ENCODE assay signal across 8 cellular contexts in genomic region chr7:4683884-4684565, GRCh38. TPM values are rescaled to one million over a fixed set of nuclear protein-coding genes. Genes with fewer than 3 reads are reported as not detected.
A peak's percentile ranks its signal among the peaks of the same experiment; 100 is the strongest.
DNase-seq lines count a peak whose midpoint lies in the region; ATAC-seq and TF ChIP-seq lines count a peak whose summit lies in the region.

No MANE protein-coding gene starts in this region.

- intact Hi-C loops in HCT116 (cut with micrococcal nuclease) (loop anchor here (2.0 kb wide), 1 partner anchor 61 kb away; no protein-coding TSS in a partner anchor), ascending aorta (cut with DNase I) (loop anchor here (2.0 to 10.0 kb wide), 3 partner anchors 55 to 201 kb away; partner anchors contain the start of gene RADIL), right cardiac atrium (cut with DNase I) (loop anchor here (5.0 to 10.0 kb wide), 5 partner anchors 42 to 71 kb away; no protein-coding TSS in a partner anchor), gastrocnemius medialis (cut with DNase I; ENCODE audit: low total_unique reads) (loop anchor here (2.0 to 5.0 kb wide), 3 partner anchors 61 to 93 kb away; partner anchors contain the start of gene AP5Z1)

- H3K4me2 ChIP-seq in DOHH2 (ENCODE audit: low read length), result peak overlapping the region; percentile 91
- peak overlapping the region; percentile 99 for H3K4me2 ChIP-seq in HCT116 (ENCODE audit: low read length)

- TSS peak; percentile 54 for BruUV-seq in HCT116 (replicated peaks; lab: Mats Ljungman, UMichigan)

- H2AFZ ChIP-seq in HCT116 (ENCODE audit: low read depth, low read length, poor library complexity, severe bottlenecking), result no peak overlapping the region

- CTCF ChIA-PET in HCT116 (lab: Charles Lee), result no interaction called here

- H3F3A ChIP-seq in DOHH2 (ENCODE audit: control insufficient read depth, insufficient read depth), result peaks cover 5% of the 10 kb centered on the region; the same call in 1 of the 2 replicates

- peaks cover 25% of the 10 kb centered on the region for H3K36me3 ChIP-seq in DOHH2 (ENCODE audit: control insufficient read depth, low read length)
- H3K36me3 ChIP-seq in HCT116 (ENCODE audit: control insufficient read depth in 1 of 2, insufficient read depth in 2 of 2, low read length in 2 of 2), result peaks cover 0 to 13% of the 10 kb centered on the region in 2 experiments; a peak in 1 of 4 replicates
- H3K36me3 ChIP-seq in SJSA1, result peaks cover 16% of the 10 kb centered on the region
- no peaks in the 10 kb centered on the region for H3K36me3 ChIP-seq in ascending aorta
- H3K36me3 ChIP-seq in gastrocnemius medialis, result no peaks in the 10 kb centered on the region

- TF ChIP-seq RAD21 in HCT116 (IDR thresholded peaks at IDR 0.05; ENCODE audit: low read depth), result no peak

- H3K27me3 ChIP-seq in DOHH2 (ENCODE audit: control insufficient read depth, low read length), result no peaks in the 10 kb centered on the region
- H3K27me3 ChIP-seq in HCT116 (ENCODE audit: insufficient read depth, low read length), result no peaks in the 10 kb centered on the region
- H3K27me3 ChIP-seq in SJSA1 (replicated peaks), result no peaks in the 10 kb centered on the region
- no peaks in the 10 kb centered on the region for H3K27me3 ChIP-seq in ascending aorta
- H3K27me3 ChIP-seq in right cardiac atrium (ENCODE audit: control insufficient read depth, insufficient read depth), result no peaks in the 10 kb centered on the region
- H3K27me3 ChIP-seq in gastrocnemius medialis, result no peaks in the 10 kb centered on the region

- H3K79me2 ChIP-seq in DOHH2 (ENCODE audit: control insufficient read depth, low read length), result peaks cover 67% of the 10 kb centered on the region
- peaks cover 66% of the 10 kb centered on the region for H3K79me2 ChIP-seq in HCT116 (ENCODE audit: insufficient read depth, low read length)

- no peak for TF ChIP-seq POLR2A in HCT116 (IDR thresholded peaks at IDR 0.05; ENCODE audit: borderline replicate concordance, extremely low read depth, insufficient read depth, insufficient read length)
- peak; percentile 21 to 24 for TF ChIP-seq POLR2A in gastrocnemius medialis (IDR thresholded peaks at IDR 0.05)

- ATAC-seq in HCT116, result peak; percentile 52
- peak; percentile 68 to 83 for ATAC-seq in right cardiac atrium
- peak; percentile 51 to 57 for ATAC-seq in gastrocnemius medialis
- ATAC-seq in HG03135 (IDR thresholded peaks at IDR 0.05; ENCODE audit: unreplicated experiment), result no peak

- H3K9me2 ChIP-seq in DOHH2 (replicated peaks; ENCODE audit: control insufficient read depth, low read length) (no peaks in the 10 kb centered on the region), HCT116 (ENCODE audit: insufficient read depth) (no peaks in the 10 kb centered on the region)

- WGBS in right cardiac atrium, result 4% methylated on average over 16 of the region's 16 CpGs

- DNase-seq in HCT116 (ENCODE audit: low read depth, low spot score) (no peak), SJSA1 (ENCODE audit: low read depth in 1 of 2, low spot score in 2 of 2) (peak; percentile 86 to 87), ascending aorta (ENCODE audit: low spot score in 2 of 2) (peak in 1 of 2 donors; percentile 75), right cardiac atrium (peak; percentile 67 to 84 (median 82)), gastrocnemius medialis (peak; percentile 55 to 61), NCI-H524 (lab: John Stamatoyannopoulos, UW) (no peak)

- peak overlapping the region; percentile 96 for H3K4me3 ChIP-seq in DOHH2 (ENCODE audit: low read length)
- H3K4me3 ChIP-seq in HCT116 (replicated peaks in 1 of 2; ENCODE audit: low read depth in 1 of 2, low read length in 2 of 2), result peak overlapping the region; percentile 91 to 94
- H3K4me3 ChIP-seq in SJSA1, result peak overlapping the region; percentile 97
- H3K4me3 ChIP-seq in ascending aorta, result peak overlapping the region; percentile 92 to 97
- H3K4me3 ChIP-seq in right cardiac atrium (ENCODE audit: low read length), result peak overlapping the region; percentile 97
- peak overlapping the region; percentile 76 to 82 (median 80) for H3K4me3 ChIP-seq in gastrocnemius medialis

- peaks cover 5% of the 10 kb centered on the region; the same call in 1 of the 2 replicates for H3K9me3 ChIP-seq in DOHH2 (ENCODE audit: control insufficient read depth, insufficient read depth, low read length)
- no peaks in the 10 kb centered on the region for H3K9me3 ChIP-seq in HCT116 (ENCODE audit: control insufficient read depth in 1 of 2, insufficient read depth in 1 of 2, low read depth in 1 of 2, low read length in 2 of 2)
- 0 out of 2 replicates have a peak, but pooled peaks cover 2% of the 10 kb centered on the region for H3K9me3 ChIP-seq in SJSA1 (replicated peaks)
- H3K9me3 ChIP-seq in ascending aorta, result no peaks in the 10 kb centered on the region
- H3K9me3 ChIP-seq in right cardiac atrium (ENCODE audit: control insufficient read depth, low read length), result no peaks in the 10 kb centered on the region
- H3K9me3 ChIP-seq in gastrocnemius medialis, result no peaks in the 10 kb centered on the region

- H4K20me1 ChIP-seq in DOHH2 (ENCODE audit: control insufficient read depth, insufficient read depth, low read depth, low read length) (peaks cover 24% of the 10 kb centered on the region), HCT116 (ENCODE audit: insufficient read depth) (peaks cover 9% of the 10 kb centered on the region; the same call in 1 of the 2 replicates)

- in situ Hi-C loops in gastrocnemius medialis (cut with MboI; ENCODE audit: low sequenced_read_pairs in 4 of 4), result loop anchor here in 3 of 4 donors (5.0 to 10.0 kb wide), 3 partner anchors 52 to 68 kb away; no protein-coding TSS in a partner anchor

- RAD21 ChIA-PET in HCT116 (lab: Charles Lee; ENCODE audit: low non-redundant PET in 1 of 2, low total read pairs in 2 of 2, uncharacterized antibody in 2 of 2, unreplicated experiment in 2 of 2), result no interaction called here

- TF ChIP-seq CTCF in DOHH2 (IDR thresholded peaks at IDR 0.05; ENCODE audit: low read depth, low read length, poor library complexity, severe bottlenecking) (peak; percentile 61), HCT116 (IDR thresholded peaks at IDR 0.05 in 2 of 3, conservative IDR thresholded peaks at IDR 0.05 in 1 of 3; ENCODE audit: borderline replicate concordance in 1 of 3, insufficient read depth in 1 of 3, low read depth in 2 of 3, low read length in 2 of 3) (peak in 1 of 3 experiments; percentile 37; a peak in 1 of 6 replicates), ascending aorta (IDR thresholded peaks at IDR 0.05) (peak in 1 of 3 experiments; percentile 16), gastrocnemius medialis (IDR thresholded peaks at IDR 0.05 in 4 of 5, conservative IDR thresholded peaks at IDR 0.05 in 1 of 5) (peak in 2 of 5 experiments; percentile 9 to 30)

- peak overlapping the region; percentile 47 for H3K27ac ChIP-seq in DOHH2 (ENCODE audit: low read depth, low read length)
- peak overlapping the region; percentile 91 for H3K27ac ChIP-seq in HCT116 (ENCODE audit: low read depth, low read length)
- peak overlapping the region; percentile 65 for H3K27ac ChIP-seq in SJSA1
- H3K27ac ChIP-seq in ascending aorta, result peak overlapping the region; percentile 85 to 94
- H3K27ac ChIP-seq in right cardiac atrium (ENCODE audit: low read length), result peak overlapping the region; percentile 87
- H3K27ac ChIP-seq in gastrocnemius medialis, result peak overlapping the region; percentile 92 to 97 (median 95)

- POLR2A ChIA-PET in HCT116 (lab: Charles Lee), result interaction anchor here (2.4 kb wide), 1 partner anchor 42 kb away, joined by 9 read pairs; no protein-coding TSS in a partner anchor

- H3K9ac ChIP-seq in HCT116 (ENCODE audit: low read length), result peak overlapping the region; percentile 88

- H3K4me1 ChIP-seq in DOHH2 (ENCODE audit: control insufficient read depth, low read length) (peaks cover 29% of the 10 kb centered on the region), HCT116 (ENCODE audit: control insufficient read depth in 1 of 2, insufficient read depth in 2 of 2, low read length in 2 of 2) (peaks cover 10 to 30% of the 10 kb centered on the region in 2 experiments), SJSA1 (replicated peaks) (peaks cover 24% of the 10 kb centered on the region), ascending aorta (peaks cover 0 to 11% of the 10 kb centered on the region in 2 donors), right cardiac atrium (ENCODE audit: control insufficient read depth, insufficient read depth, low read length) (peaks cover 3% of the 10 kb centered on the region), gastrocnemius medialis (peaks cover 22 to 42% of the 10 kb centered on the region in 2 donors)

TF ChIP-seq in HCT116, 20 proteins besides CTCF, POLR2A, EP300 and RAD21 (continues in another document):
- TF ChIP-seq JUND (IDR thresholded peaks at IDR 0.05) (peak; percentile 42), TCF7L2 (IDR thresholded peaks at IDR 0.05; ENCODE audit: borderline replicate concordance, extremely low read depth, insufficient read depth, insufficient read length) (peak; percentile 71), SRF (IDR thresholded peaks at IDR 0.05; ENCODE audit: low read depth) (no peak), POLR2AphosphoS5 (IDR thresholded peaks at IDR 0.05; ENCODE audit: low read depth, low read length) (peak; percentile 45; the same call in 1 of the 2 replicates), SP1 (IDR thresholded peaks at IDR 0.05; ENCODE audit: low read depth) (peak; percentile 62), CEBPB (IDR thresholded peaks at IDR 0.05; ENCODE audit: low read depth) (no peak), ZNF274 (IDR thresholded peaks at IDR 0.05; ENCODE audit: low read depth, low read length) (no peak), FOSL1 (IDR thresholded peaks at IDR 0.05; ENCODE audit: low read depth) (peak; percentile 50)
- TF ChIP-seq, protein P1, sequence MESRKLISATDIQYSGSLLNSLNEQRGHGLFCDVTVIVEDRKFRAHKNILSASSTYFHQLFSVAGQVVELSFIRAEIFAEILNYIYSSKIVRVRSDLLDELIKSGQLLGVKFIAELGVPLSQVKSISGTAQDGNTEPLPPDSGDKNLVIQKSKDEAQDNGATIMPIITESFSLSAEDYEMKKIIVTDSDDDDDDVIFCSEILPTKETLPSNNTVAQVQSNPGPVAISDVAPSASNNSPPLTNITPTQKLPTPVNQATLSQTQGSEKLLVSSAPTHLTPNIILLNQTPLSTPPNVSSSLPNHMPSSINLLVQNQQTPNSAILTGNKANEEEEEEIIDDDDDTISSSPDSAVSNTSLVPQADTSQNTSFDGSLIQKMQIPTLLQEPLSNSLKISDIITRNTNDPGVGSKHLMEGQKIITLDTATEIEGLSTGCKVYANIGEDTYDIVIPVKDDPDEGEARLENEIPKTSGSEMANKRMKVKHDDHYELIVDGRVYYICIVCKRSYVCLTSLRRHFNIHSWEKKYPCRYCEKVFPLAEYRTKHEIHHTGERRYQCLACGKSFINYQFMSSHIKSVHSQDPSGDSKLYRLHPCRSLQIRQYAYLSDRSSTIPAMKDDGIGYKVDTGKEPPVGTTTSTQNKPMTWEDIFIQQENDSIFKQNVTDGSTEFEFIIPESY (IDR thresholded peaks at IDR 0.05; ENCODE audit: extremely low read depth, insufficient replicate concordance, low read length), result no peak

RNA-seq across cellular contexts. Expression of gene FOXK1, which starts 1.9 kb away (rescaled TPM):
- total RNA-seq in HCT116 (2021; ENCODE audit: unreplicated experiment) (60.5 TPM), ascending aorta (31.7 TPM), right cardiac atrium (10 to 100 TPM; 15.4 to 22.4 (median 20.3) TPM), gastrocnemius medialis (10 to 100 TPM in 3 of 4 donors, 1 to 10 TPM in 1; 9.8 to 43.6 (median 18.8) TPM)
- 13.8 and 17.7 TPM in 2 replicates for polyA plus RNA-seq in HCT116 (2012)
- total RNA-seq in SJSA1 (2014; rRNA removed; shearing (Covaris generic)), result 10.2 and 17.4 TPM in 2 replicates
- 10.9 TPM for polyA plus RNA-seq in right cardiac atrium

Comparison
In these comparisons a context has a peak if more than half of its experiments do, and no peak if none do; other contexts are left out.
1. DNase-seq: peak in SJSA1 (2 of 2), right cardiac atrium (3 of 3) and gastrocnemius medialis (2 of 2); none in HCT116 (single experiment) and NCI-H524 (0 of 2).
2. Peak in every context shown above with its lines, with median percentiles within 50 percentile points of each other: H3K27ac ChIP-seq and H3K4me3 ChIP-seq.